8 cellular contexts compared by ENCODE assay signal in genomic region chr3:159260049-159260662, GRCh38.
DNase-seq lines count a peak whose midpoint lies in the region; TF ChIP-seq lines count a peak whose summit lies in the region.

No MANE protein-coding gene starts in this region.

- TF ChIP-seq POLR2A in breast epithelium (IDR thresholded peaks at IDR 0.05), result no peak

- H3K79me2 ChIP-seq in OCI-LY3 (ENCODE audit: low read length), result no peaks in the 10 kb centered on the region

- peaks cover 4% of the 10 kb centered on the region; the same call in 1 of the 2 replicates for H3K4me1 ChIP-seq in OCI-LY3 (ENCODE audit: low read length)
- H3K4me1 ChIP-seq in breast epithelium, result no peaks in the 10 kb centered on the region

- H2AFZ ChIP-seq in OCI-LY3 (ENCODE audit: low read depth, low read length), result peak overlapping the region; percentile 58; the same call in 1 of the 2 replicates

- peak; percentile 70 for TF ChIP-seq CTCF in GM13977 (IDR thresholded peaks at IDR 0.05; ENCODE audit: extremely low read depth, insufficient read depth, missing control alignments)
- peak; percentile 86 for TF ChIP-seq CTCF in OCI-LY3 (IDR thresholded peaks at IDR 0.05; ENCODE audit: low read depth, low read length)
- TF ChIP-seq CTCF in breast epithelium (IDR thresholded peaks at IDR 0.05), result peak; percentile 34 to 81 (median 78)
- TF ChIP-seq CTCF in kidney epithelial cell (IDR thresholded peaks at IDR 0.05; ENCODE audit: insufficient read depth, low read length, poor library complexity, severe bottlenecking), result peak; percentile 63

- H3K9ac ChIP-seq in OCI-LY3 (ENCODE audit: low read length), result no peak overlapping the region

- H3K9me3 ChIP-seq in OCI-LY3 (ENCODE audit: insufficient read depth, low read length) (no peaks in the 10 kb centered on the region), breast epithelium (no peaks in the 10 kb centered on the region)

- H3K27ac ChIP-seq in OCI-LY3 (ENCODE audit: low read length), result no peak overlapping the region
- H3K27ac ChIP-seq in breast epithelium, result no peak overlapping the region

- H4K20me1 ChIP-seq in OCI-LY3 (ENCODE audit: insufficient read depth, low read length), result no peaks in the 10 kb centered on the region

- peaks cover 35% of the 10 kb centered on the region for H3K27me3 ChIP-seq in OCI-LY3 (ENCODE audit: low read depth, low read length)
- H3K27me3 ChIP-seq in breast epithelium, result no peaks in the 10 kb centered on the region
- peaks cover 4% of the 10 kb centered on the region for H3K27me3 ChIP-seq in kidney epithelial cell (ENCODE audit: control insufficient read depth, insufficient read depth, low read length)

- H3K36me3 ChIP-seq in OCI-LY3 (replicated peaks; ENCODE audit: low read depth, low read length) (no peaks in the 10 kb centered on the region), breast epithelium (no peaks in the 10 kb centered on the region), kidney epithelial cell (ENCODE audit: control insufficient read depth, insufficient read depth, low read length) (no peaks in the 10 kb centered on the region)

- DNase-seq in AML-193 (lab: John Stamatoyannopoulos, UW) (peak; percentile 70 to 78), GM13977 (ENCODE audit: low spot score) (peak; percentile 31), HS-27A (ENCODE audit: low read depth) (peak; percentile 49), breast epithelium (ENCODE audit: low spot score in 2 of 2) (peak in 1 of 2 donors; percentile 21), kidney epithelial cell (ENCODE audit: low read depth) (peak; percentile 23), stromal cell of bone marrow (ENCODE audit: low read depth) (peak; percentile 62), activated T-cell treated with anti-CD3 and anti-CD28 coated beads for 4 hours (no peak)

- intact Hi-C loops in breast epithelium (cut with DNase I; ENCODE audit: low total_unique reads), result loop anchor here (10.0 kb wide), 1 partner anchor 545 kb away; no protein-coding TSS in a partner anchor

- H3K4me2 ChIP-seq in OCI-LY3 (ENCODE audit: low read length), result peak overlapping the region; percentile 30; the same call in 1 of the 2 replicates

- in situ Hi-C loops in GM13977 (cut with MboI; ENCODE audit: low pct_unique_long_range_greater_than_20kb, low sequenced_read_pairs, unreplicated experiment), result no loop called here

- H3K4me3 ChIP-seq in OCI-LY3 (ENCODE audit: low read length), result no peak overlapping the region
- H3K4me3 ChIP-seq in breast epithelium, result no peak overlapping the region
- no peak overlapping the region for H3K4me3 ChIP-seq in kidney epithelial cell (ENCODE audit: low read depth, low read length)
